ENCODE assay signal across 8 cellular contexts in genomic region chr19:46546194-46546896, GRCh38. TPM values are rescaled to one million over a fixed set of nuclear protein-coding genes. Genes with fewer than 3 reads are reported as not detected.
DNase-seq lines count a peak whose midpoint lies in the region; ATAC-seq and TF ChIP-seq lines count a peak whose summit lies in the region.

No MANE protein-coding gene starts in this region.

- DNase-seq in GDM1 (lab: John Stamatoyannopoulos, UW): peak; percentile 14
- DNase-seq in NCI-H1930 (lab: John Stamatoyannopoulos, UW): peak; percentile 41
- peak; percentile 54 for DNase-seq in mammary epithelial cell
- DNase-seq in lower lobe of right lung: peak; percentile 67

- H3K27ac ChIP-seq in mammary epithelial cell (ENCODE audit: insufficient read depth, low read depth, low read length) (no peak overlapping the region), lower lobe of right lung (no peak overlapping the region)

- H3K36me3 ChIP-seq in mammary epithelial cell (ENCODE audit: insufficient read depth, low read length) (no peaks in the 10 kb centered on the region), lower lobe of right lung (no peaks in the 10 kb centered on the region)

- CTCF ChIA-PET in mammary epithelial cell (lab: Charles Lee; ENCODE audit: low non-redundant PET): no interaction called here

- H3K9me3 ChIP-seq in mammary epithelial cell (replicated peaks; ENCODE audit: insufficient read depth, low read length) (peaks cover 2% of the 10 kb centered on the region), lower lobe of right lung (peaks cover 10% of the 10 kb centered on the region)

- H2AFZ ChIP-seq in mammary epithelial cell (ENCODE audit: low read depth, low read length): no peak overlapping the region

- ATAC-seq in lower lobe of right lung: peak; percentile 87 to 94
- ATAC-seq in GM21717 (IDR thresholded peaks at IDR 0.05; ENCODE audit: unreplicated experiment): no peak
- no peak for ATAC-seq in HG03196 (IDR thresholded peaks at IDR 0.05; ENCODE audit: unreplicated experiment)
- ATAC-seq in HG02610 (IDR thresholded peaks at IDR 0.05; ENCODE audit: unreplicated experiment): no peak
- ATAC-seq in GM21723 (IDR thresholded peaks at IDR 0.05; ENCODE audit: unreplicated experiment): no peak

- in situ Hi-C loops in mammary epithelial cell (cut with MboI; ENCODE audit: low sequenced_read_pairs in 2 of 2): no loop called here

- no peaks in the 10 kb centered on the region for H4K20me1 ChIP-seq in mammary epithelial cell (ENCODE audit: insufficient read depth, low read length)

- no peak overlapping the region for H3K4me2 ChIP-seq in mammary epithelial cell (ENCODE audit: insufficient read depth, low read depth, low read length)

- dilution Hi-C loops in mammary epithelial cell (cut with HindIII; ENCODE audit: low sequenced_read_pairs): no loop called here

- no TSS peak for BruUV-seq in mammary epithelial cell (replicated peaks; lab: Mats Ljungman, UMichigan)

- H3K79me2 ChIP-seq in mammary epithelial cell (ENCODE audit: insufficient read depth, low read length): no peaks in the 10 kb centered on the region

- TF ChIP-seq CTCF in mammary epithelial cell (conservative IDR thresholded peaks at IDR 0.05 in 1 of 2, IDR thresholded peaks at IDR 0.05 in 1 of 2; ENCODE audit: extremely low read depth in 1 of 2, insufficient read depth in 1 of 2, low read depth in 1 of 2, low read length in 2 of 2) (no peak), lower lobe of right lung (IDR thresholded peaks at IDR 0.05) (no peak)

- no peak overlapping the region for H3K4me3 ChIP-seq in mammary epithelial cell (replicated peaks in 1 of 3; ENCODE audit: insufficient read depth in 1 of 3, low read depth in 2 of 3, low read length in 3 of 3)
- H3K4me3 ChIP-seq in lower lobe of right lung: peak overlapping the region; percentile 30

- H3K4me1 ChIP-seq in mammary epithelial cell (ENCODE audit: insufficient read depth, low read length) (no peaks in the 10 kb centered on the region), lower lobe of right lung (peaks cover 6% of the 10 kb centered on the region)

- no peak overlapping the region for H3K9ac ChIP-seq in mammary epithelial cell (ENCODE audit: insufficient read depth, low read length)

- intact Hi-C loops in mammary epithelial cell (cut with micrococcal nuclease): loop anchor here (5.0 kb wide), 1 partner anchor 56 kb away; the partner anchor contains the start of gene CALM3
- intact Hi-C loops in lower lobe of right lung (cut with DNase I): no loop called here

- 77% methylated on average over 7 of the region's 7 CpGs for WGBS in mammary epithelial cell (ENCODE audit: low coverage, missing lambda C conversion rate)

- H3K27me3 ChIP-seq in mammary epithelial cell (ENCODE audit: insufficient read depth, low read length) (no peaks in the 10 kb centered on the region), lower lobe of right lung (ENCODE audit: low read depth) (no peaks in the 10 kb centered on the region)

RNA-seq across cellular contexts. Expression of gene PNMA8B, which starts 50.7 kb away (rescaled TPM):
- under 1 TPM; 0.12 to 0.67 TPM for total RNA-seq in mammary epithelial cell
- polyA plus RNA-seq in mammary epithelial cell: 0.01 TPM
- 1.3 TPM for polyA minus RNA-seq in mammary epithelial cell
- 1.5 TPM for total RNA-seq in lower lobe of right lung

RNA-seq across cellular contexts. Expression of gene CALM3, which starts 54.8 kb away (rescaled TPM):
- total RNA-seq in mammary epithelial cell: 100 to 1,000 TPM in 1 of 2 donors, 10 to 100 TPM in 1; 97.4 to 206 TPM
- 426 TPM for polyA plus RNA-seq in mammary epithelial cell
- polyA minus RNA-seq in mammary epithelial cell: 248 TPM
- total RNA-seq in lower lobe of right lung: 155 TPM

Comparison
In these comparisons a context has a peak if more than half of its experiments do, and no peak if none do; other contexts are left out.
1. DNase-seq: peak in every context shown above with its lines; median percentile 67 in lower lobe of right lung; 54 in mammary epithelial cell; 41 in NCI-H1930; 14 in GDM1.
2. ATAC-seq: peak in lower lobe of right lung (2 of 2); none in GM21717 (single experiment), HG03196 (single experiment), HG02610 (single experiment) and GM21723 (single experiment).